Comparison of ENCODE assay signal across 8 cellular contexts in genomic region chr3:98994128-98994762, GRCh38.
DNase-seq lines count a peak whose midpoint lies in the region; ATAC-seq and FAIRE-seq lines count a peak whose summit lies in the region.

No MANE protein-coding gene starts in this region.

- H3K79me1 ChIP-seq in neuronal stem cell (ENCODE audit: low read depth, low read length): no peaks in the 10 kb centered on the region

- in situ Hi-C loops in G401 (cut with HindIII; ENCODE audit: low sequenced_read_pairs): no loop called here

- no peak overlapping the region for H2BK12ac ChIP-seq in neuronal stem cell (ENCODE audit: low read length)

- H3K4ac ChIP-seq in neuronal stem cell (ENCODE audit: low read length): no peak overlapping the region

- H3K14ac ChIP-seq in neuronal stem cell (ENCODE audit: low read length): no peak overlapping the region

- H3K27me3 ChIP-seq in neuronal stem cell (ENCODE audit: control insufficient read depth in 3 of 3, insufficient read depth in 3 of 3, low read depth in 1 of 3, low read length in 3 of 3): no peaks in the 10 kb centered on the region

- ATAC-seq in HG03095 (IDR thresholded peaks at IDR 0.05; ENCODE audit: unreplicated experiment): no peak
- no peak for ATAC-seq in HG03565 (IDR thresholded peaks at IDR 0.05; ENCODE audit: unreplicated experiment)

- no peaks in the 10 kb centered on the region for H3K36me3 ChIP-seq in neuronal stem cell (replicated peaks in 1 of 2; ENCODE audit: control insufficient read depth in 2 of 2, insufficient read depth in 2 of 2, low read length in 2 of 2)

- peak; percentile 52 for DNase-seq in G401 (ENCODE audit: low spot score)
- DNase-seq in NCI-H2196 (lab: John Stamatoyannopoulos, UW; ENCODE audit: unreplicated experiment): peak; percentile 36
- peak; percentile 15 for DNase-seq in neuronal stem cell (ENCODE audit: low spot score)
- no peak for DNase-seq in NCI-H128 (lab: John Stamatoyannopoulos, UW; ENCODE audit: unreplicated experiment)
- no peak for DNase-seq in C1 segment of cervical spinal cord (lab: John Stamatoyannopoulos, UW)

- no peak overlapping the region for H2BK5ac ChIP-seq in neuronal stem cell (ENCODE audit: low read length)

- no peak overlapping the region for H3K27ac ChIP-seq in neuronal stem cell (replicated peaks; ENCODE audit: low read length)

- H2BK120ac ChIP-seq in neuronal stem cell (ENCODE audit: low read depth, low read length): no peak overlapping the region

- no peak overlapping the region for H3K4me3 ChIP-seq in neuronal stem cell (ENCODE audit: low read length in 2 of 2)

- H2BK15ac ChIP-seq in neuronal stem cell (ENCODE audit: low read length): no peak overlapping the region

- H3K4me2 ChIP-seq in neuronal stem cell (ENCODE audit: insufficient read depth, low read length, poor library complexity, severe bottlenecking): no peak overlapping the region

- no peaks in the 10 kb centered on the region for H3K4me1 ChIP-seq in neuronal stem cell (ENCODE audit: control insufficient read depth in 2 of 2, insufficient read depth in 1 of 2, low read depth in 1 of 2, low read length in 2 of 2)

- no peak overlapping the region for H4K8ac ChIP-seq in neuronal stem cell (ENCODE audit: low read depth, low read length)

- FAIRE-seq in endometrium (lab: Jason Lieb, UNC): peak; percentile 88

- H3K9me3 ChIP-seq in neuronal stem cell (replicated peaks in 1 of 2; ENCODE audit: control insufficient read depth in 2 of 2, insufficient read depth in 1 of 2, low read depth in 1 of 2, low read length in 2 of 2): no peaks in the 10 kb centered on the region

- no peak overlapping the region for H3K9ac ChIP-seq in neuronal stem cell (ENCODE audit: low read depth, low read length, poor library complexity)

- H4K91ac ChIP-seq in neuronal stem cell (ENCODE audit: low read depth, low read length, poor library complexity): no peak overlapping the region

- no peak overlapping the region for H2AK5ac ChIP-seq in neuronal stem cell (ENCODE audit: low read depth, low read length)

- no peak overlapping the region for H2AFZ ChIP-seq in neuronal stem cell (ENCODE audit: low read length)

- no peak overlapping the region for H3K23ac ChIP-seq in neuronal stem cell (ENCODE audit: low read depth, low read length, poor library complexity)

- H3K18ac ChIP-seq in neuronal stem cell (ENCODE audit: low read length): no peak overlapping the region

Comparison
In these comparisons a context has a peak if more than half of its experiments do, and no peak if none do; other contexts are left out.
1. DNase-seq: peak in G401 (single experiment), NCI-H2196 (single experiment) and neuronal stem cell (single experiment); none in NCI-H128 (single experiment) and C1 segment of cervical spinal cord (0 of 14).